In the genomic region with DNA sequence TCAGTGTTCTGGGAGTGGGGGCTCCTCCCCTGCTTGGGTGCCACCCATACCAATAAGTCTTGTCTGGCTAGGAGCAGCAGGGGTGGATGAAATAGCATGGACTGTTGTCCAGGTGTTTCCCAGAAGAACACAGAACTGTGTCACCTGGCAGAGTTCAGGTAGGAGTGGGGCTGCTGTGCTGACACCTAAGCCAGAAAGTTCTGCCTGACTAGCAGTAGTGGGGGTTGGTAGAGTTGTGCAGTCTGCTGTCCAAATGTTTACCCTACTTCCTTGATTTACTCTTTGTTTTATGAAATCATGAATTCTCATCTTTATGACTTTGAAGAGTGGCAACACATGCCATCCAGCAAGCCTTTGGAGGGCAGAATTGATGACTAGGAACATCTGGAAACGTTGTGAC, we compare ENCODE assay signal across 22 cellular contexts.
"Had no signal": no experiment of that assay in that cellular context is flagged by ENCODE, and none has a peak within 500 bp of the region (broad histone marks: within the 10 kb centered on the region; RNA-seq: fewer than 3 reads in every experiment).

No MANE protein-coding gene starts in this region.

- H3K27ac ChIP-seq: cardiac muscle cell, VCaP had no signal

- H3K4me3 ChIP-seq: cardiac muscle cell, K562 had no signal

- H3K36me3 ChIP-seq: cardiac muscle cell had no signal

- DNase-seq: activated CD4-positive, alpha-beta memory T cell treated with anti-CD3 and anti-CD28 coated beads for 36 hours; activated CD4-positive, alpha-beta T cell treated with anti-CD3 and anti-CD28 coated beads, Interleukin-2, amount 10 ng/mL, durations not matched to agents 7 days and 5 days; activated CD4-positive, CD25-positive, alpha-beta regulatory T cell; activated gamma-delta T cell; activated naive CD4-positive, alpha-beta T cell treated with anti-CD3 and anti-CD28 coated beads for 36 hours; activated T-cell treated with anti-CD3 and anti-CD28 coated beads for 4 hours; activated T-cell treated with anti-CD3 and anti-CD28 coated beads, Interleukin-2, amount 50 U/mL, for 48 hours; amygdala; NCI-H1105 treated with DMSO at 0.1 percent for 48 hours; NCI-H1436 treated with DMSO at 0.1 percent for 48 hours; NCI-H187; NCI-H2081; NCI-H524 treated with DMSO at 0.1 percent for 48 hours; NCI-H774; SIG-M5; T-cell; T-helper 2 cell; T1000 had no signal

- ATAC-seq: activated T-helper 17 cell treated with anti-CD3 and anti-CD28 coated beads, Interleukin-2, amount 50 U/mL, for 72 hours; K562; T-cell had no signal

- H3K27me3 ChIP-seq: cardiac muscle cell had no signal
